ENCODE assay signal across 1 cellular context in the genomic region with DNA sequence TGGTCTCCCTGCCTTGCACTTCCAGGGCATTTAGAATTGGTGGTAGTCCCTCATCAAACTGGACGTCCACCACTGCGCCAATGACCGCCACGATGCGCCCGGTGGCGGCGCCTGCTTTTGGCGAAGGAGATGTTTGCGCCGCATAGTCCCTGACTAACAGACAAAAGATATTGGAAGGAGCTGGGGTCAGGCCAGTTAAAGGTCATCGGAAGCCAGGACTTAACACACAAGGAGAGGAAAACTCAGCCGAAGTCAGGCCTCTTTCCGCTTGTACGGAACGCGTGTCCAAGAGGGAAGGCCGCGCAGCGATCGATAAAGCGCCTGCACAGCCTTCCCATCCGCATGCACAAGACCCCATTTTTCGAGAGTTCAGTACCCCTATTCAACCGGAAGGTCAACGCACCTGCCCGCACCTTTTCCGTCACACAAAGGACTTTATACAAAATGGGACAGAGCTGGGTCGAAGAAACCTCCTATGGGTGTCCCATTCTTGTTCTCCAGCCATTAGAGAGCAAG.
TF ChIP-seq lines count a peak whose summit lies in the region.

No MANE protein-coding gene starts in this region.

TF ChIP-seq in HepG2, 621 proteins besides CTCF, POLR2A, EP300 and RAD21 (continued from another document):
- TF ChIP-seq ZNF274 (CRISPR knock-in tag; IDR thresholded peaks at IDR 0.05) (0 out of 2 replicates have a peak, but pooled peaks have one; percentile 20), MTA1 (CRISPR knock-in tag; IDR thresholded peaks at IDR 0.05; ENCODE audit: borderline replicate concordance) (no peak), ZNF296 (CRISPR knock-in tag; conservative IDR thresholded peaks at IDR 0.05) (0 out of 2 replicates have a peak, but pooled peaks have one; percentile 11), ONECUT2 (CRISPR knock-in tag; IDR thresholded peaks at IDR 0.05) (peak; percentile 80; the same call in 1 of the 2 replicates), ZZZ3 (CRISPR knock-in tag; IDR thresholded peaks at IDR 0.05; ENCODE audit: borderline replicate concordance) (0 out of 2 replicates have a peak, but pooled peaks have one; percentile 20), ZNF205 (CRISPR knock-in tag; IDR thresholded peaks at IDR 0.05) (no peak), ZBTB42 (CRISPR knock-in tag; IDR thresholded peaks at IDR 0.05) (0 out of 2 replicates have a peak, but pooled peaks have one; percentile 31), ZSCAN21 (CRISPR knock-in tag; IDR thresholded peaks at IDR 0.05; ENCODE audit: borderline replicate concordance) (0 out of 2 replicates have a peak, but pooled peaks have one; percentile 38), ZNF33B (CRISPR knock-in tag; IDR thresholded peaks at IDR 0.05) (peak; percentile 9; the same call in 1 of the 2 replicates), ZNF678 (CRISPR knock-in tag; IDR thresholded peaks at IDR 0.05) (0 out of 2 replicates have a peak, but pooled peaks have one; percentile 14), ZNF20 (CRISPR knock-in tag; IDR thresholded peaks at IDR 0.05) (0 out of 2 replicates have a peak, but pooled peaks have one; percentile 33), KDM5B (CRISPR knock-in tag; IDR thresholded peaks at IDR 0.05; ENCODE audit: borderline replicate concordance) (0 out of 2 replicates have a peak, but pooled peaks have one; percentile 13), HOXA3 (CRISPR knock-in tag; IDR thresholded peaks at IDR 0.05) (0 out of 2 replicates have a peak, but pooled peaks have one; percentile 1), ZIK1 (CRISPR knock-in tag; IDR thresholded peaks at IDR 0.05; ENCODE audit: borderline replicate concordance, low read depth) (no peak), ZNF883 (CRISPR knock-in tag; IDR thresholded peaks at IDR 0.05; ENCODE audit: not compliant biosample characterization) (peak; percentile 43), KMT2A (CRISPR knock-in tag; IDR thresholded peaks at IDR 0.05) (peak; percentile 42; the same call in 1 of the 2 replicates), HDAC1 (CRISPR knock-in tag; IDR thresholded peaks at IDR 0.05) (peak; percentile 29; the same call in 1 of the 2 replicates), SMAD9 (CRISPR knock-in tag; IDR thresholded peaks at IDR 0.05) (0 out of 2 replicates have a peak, but pooled peaks have one; percentile 13)
- TF ChIP-seq, protein P1, sequence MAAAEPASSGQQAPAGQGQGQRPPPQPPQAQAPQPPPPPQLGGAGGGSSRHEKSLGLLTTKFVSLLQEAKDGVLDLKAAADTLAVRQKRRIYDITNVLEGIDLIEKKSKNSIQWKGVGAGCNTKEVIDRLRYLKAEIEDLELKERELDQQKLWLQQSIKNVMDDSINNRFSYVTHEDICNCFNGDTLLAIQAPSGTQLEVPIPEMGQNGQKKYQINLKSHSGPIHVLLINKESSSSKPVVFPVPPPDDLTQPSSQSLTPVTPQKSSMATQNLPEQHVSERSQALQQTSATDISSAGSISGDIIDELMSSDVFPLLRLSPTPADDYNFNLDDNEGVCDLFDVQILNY (CRISPR knock-in tag; conservative IDR thresholded peaks at IDR 0.05) = no peak
- TF ChIP-seq, protein P2, sequence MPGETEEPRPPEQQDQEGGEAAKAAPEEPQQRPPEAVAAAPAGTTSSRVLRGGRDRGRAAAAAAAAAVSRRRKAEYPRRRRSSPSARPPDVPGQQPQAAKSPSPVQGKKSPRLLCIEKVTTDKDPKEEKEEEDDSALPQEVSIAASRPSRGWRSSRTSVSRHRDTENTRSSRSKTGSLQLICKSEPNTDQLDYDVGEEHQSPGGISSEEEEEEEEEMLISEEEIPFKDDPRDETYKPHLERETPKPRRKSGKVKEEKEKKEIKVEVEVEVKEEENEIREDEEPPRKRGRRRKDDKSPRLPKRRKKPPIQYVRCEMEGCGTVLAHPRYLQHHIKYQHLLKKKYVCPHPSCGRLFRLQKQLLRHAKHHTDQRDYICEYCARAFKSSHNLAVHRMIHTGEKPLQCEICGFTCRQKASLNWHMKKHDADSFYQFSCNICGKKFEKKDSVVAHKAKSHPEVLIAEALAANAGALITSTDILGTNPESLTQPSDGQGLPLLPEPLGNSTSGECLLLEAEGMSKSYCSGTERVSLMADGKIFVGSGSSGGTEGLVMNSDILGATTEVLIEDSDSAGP (CRISPR knock-in tag; IDR thresholded peaks at IDR 0.05; ENCODE audit: borderline replicate concordance) = no peak
- TF ChIP-seq, protein P3, sequence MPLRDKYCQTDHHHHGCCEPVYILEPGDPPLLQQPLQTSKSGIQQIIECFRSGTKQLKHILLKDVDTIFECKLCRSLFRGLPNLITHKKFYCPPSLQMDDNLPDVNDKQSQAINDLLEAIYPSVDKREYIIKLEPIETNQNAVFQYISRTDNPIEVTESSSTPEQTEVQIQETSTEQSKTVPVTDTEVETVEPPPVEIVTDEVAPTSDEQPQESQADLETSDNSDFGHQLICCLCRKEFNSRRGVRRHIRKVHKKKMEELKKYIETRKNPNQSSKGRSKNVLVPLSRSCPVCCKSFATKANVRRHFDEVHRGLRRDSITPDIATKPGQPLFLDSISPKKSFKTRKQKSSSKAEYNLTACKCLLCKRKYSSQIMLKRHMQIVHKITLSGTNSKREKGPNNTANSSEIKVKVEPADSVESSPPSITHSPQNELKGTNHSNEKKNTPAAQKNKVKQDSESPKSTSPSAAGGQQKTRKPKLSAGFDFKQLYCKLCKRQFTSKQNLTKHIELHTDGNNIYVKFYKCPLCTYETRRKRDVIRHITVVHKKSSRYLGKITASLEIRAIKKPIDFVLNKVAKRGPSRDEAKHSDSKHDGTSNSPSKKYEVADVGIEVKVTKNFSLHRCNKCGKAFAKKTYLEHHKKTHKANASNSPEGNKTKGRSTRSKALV (CRISPR knock-in tag; IDR thresholded peaks at IDR 0.05) = peak; percentile 18; the same call in 1 of the 2 replicates
- TF ChIP-seq, protein P4, sequence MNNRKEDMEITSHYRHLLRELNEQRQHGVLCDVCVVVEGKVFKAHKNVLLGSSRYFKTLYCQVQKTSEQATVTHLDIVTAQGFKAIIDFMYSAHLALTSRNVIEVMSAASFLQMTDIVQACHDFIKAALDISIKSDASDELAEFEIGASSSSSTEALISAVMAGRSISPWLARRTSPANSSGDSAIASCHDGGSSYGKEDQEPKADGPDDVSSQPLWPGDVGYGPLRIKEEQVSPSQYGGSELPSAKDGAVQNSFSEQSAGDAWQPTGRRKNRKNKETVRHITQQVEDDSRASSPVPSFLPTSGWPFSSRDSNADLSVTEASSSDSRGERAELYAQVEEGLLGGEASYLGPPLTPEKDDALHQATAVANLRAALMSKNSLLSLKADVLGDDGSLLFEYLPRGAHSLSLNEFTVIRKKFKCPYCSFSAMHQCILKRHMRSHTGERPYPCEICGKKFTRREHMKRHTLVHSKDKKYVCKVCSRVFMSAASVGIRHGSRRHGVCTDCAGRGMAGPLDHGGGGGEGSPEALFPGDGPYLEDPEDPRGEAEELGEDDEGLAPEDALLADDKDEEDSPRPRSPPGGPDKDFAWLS (CRISPR knock-in tag; IDR thresholded peaks at IDR 0.05; ENCODE audit: borderline replicate concordance) = 0 out of 2 replicates have a peak, but pooled peaks have one; percentile 17
- TF ChIP-seq, protein P5, sequence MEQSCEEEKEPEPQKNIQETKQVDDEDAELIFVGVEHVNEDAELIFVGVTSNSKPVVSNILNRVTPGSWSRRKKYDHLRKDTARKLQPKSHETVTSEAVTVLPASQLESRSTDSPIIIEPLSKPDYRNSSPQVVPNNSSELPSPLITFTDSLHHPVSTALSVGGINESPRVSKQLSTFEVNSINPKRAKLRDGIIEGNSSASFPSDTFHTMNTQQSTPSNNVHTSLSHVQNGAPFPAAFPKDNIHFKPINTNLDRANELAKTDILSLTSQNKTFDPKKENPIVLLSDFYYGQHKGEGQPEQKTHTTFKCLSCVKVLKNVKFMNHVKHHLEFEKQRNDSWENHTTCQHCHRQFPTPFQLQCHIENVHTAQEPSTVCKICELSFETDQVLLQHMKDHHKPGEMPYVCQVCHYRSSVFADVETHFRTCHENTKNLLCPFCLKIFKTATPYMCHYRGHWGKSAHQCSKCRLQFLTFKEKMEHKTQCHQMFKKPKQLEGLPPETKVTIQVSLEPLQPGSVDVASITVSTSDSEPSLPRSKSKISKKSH (CRISPR knock-in tag; IDR thresholded peaks at IDR 0.05; ENCODE audit: borderline replicate concordance) = 0 out of 2 replicates have a peak, but pooled peaks have one; percentile 9
- TF ChIP-seq, protein P6, sequence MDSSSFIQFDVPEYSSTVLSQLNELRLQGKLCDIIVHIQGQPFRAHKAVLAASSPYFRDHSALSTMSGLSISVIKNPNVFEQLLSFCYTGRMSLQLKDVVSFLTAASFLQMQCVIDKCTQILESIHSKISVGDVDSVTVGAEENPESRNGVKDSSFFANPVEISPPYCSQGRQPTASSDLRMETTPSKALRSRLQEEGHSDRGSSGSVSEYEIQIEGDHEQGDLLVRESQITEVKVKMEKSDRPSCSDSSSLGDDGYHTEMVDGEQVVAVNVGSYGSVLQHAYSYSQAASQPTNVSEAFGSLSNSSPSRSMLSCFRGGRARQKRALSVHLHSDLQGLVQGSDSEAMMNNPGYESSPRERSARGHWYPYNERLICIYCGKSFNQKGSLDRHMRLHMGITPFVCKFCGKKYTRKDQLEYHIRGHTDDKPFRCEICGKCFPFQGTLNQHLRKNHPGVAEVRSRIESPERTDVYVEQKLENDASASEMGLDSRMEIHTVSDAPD (CRISPR knock-in tag; IDR thresholded peaks at IDR 0.05) = 0 out of 2 replicates have a peak, but pooled peaks have one; percentile 40
- TF ChIP-seq, protein P7, sequence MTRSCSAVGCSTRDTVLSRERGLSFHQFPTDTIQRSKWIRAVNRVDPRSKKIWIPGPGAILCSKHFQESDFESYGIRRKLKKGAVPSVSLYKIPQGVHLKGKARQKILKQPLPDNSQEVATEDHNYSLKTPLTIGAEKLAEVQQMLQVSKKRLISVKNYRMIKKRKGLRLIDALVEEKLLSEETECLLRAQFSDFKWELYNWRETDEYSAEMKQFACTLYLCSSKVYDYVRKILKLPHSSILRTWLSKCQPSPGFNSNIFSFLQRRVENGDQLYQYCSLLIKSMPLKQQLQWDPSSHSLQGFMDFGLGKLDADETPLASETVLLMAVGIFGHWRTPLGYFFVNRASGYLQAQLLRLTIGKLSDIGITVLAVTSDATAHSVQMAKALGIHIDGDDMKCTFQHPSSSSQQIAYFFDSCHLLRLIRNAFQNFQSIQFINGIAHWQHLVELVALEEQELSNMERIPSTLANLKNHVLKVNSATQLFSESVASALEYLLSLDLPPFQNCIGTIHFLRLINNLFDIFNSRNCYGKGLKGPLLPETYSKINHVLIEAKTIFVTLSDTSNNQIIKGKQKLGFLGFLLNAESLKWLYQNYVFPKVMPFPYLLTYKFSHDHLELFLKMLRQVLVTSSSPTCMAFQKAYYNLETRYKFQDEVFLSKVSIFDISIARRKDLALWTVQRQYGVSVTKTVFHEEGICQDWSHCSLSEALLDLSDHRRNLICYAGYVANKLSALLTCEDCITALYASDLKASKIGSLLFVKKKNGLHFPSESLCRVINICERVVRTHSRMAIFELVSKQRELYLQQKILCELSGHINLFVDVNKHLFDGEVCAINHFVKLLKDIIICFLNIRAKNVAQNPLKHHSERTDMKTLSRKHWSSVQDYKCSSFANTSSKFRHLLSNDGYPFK (CRISPR knock-in tag; IDR thresholded peaks at IDR 0.05; ENCODE audit: borderline replicate concordance) = 0 out of 2 replicates have a peak, but pooled peaks have one; percentile 40
